In genomic region chr2:144477281-144477942, GRCh38 we compare ENCODE assay signal across 2 cellular contexts.
TF ChIP-seq lines count a peak whose summit lies in the region.

No MANE protein-coding gene starts in this region.

TF ChIP-seq in HepG2, 621 proteins besides CTCF, POLR2A, EP300 and RAD21:
- peak; percentile 54; the same call in 1 of the 2 replicates for TF ChIP-seq ZNF652 (CRISPR knock-in tag; IDR thresholded peaks at IDR 0.05; ENCODE audit: borderline replicate concordance, low read depth)
- TF ChIP-seq RXRA (CRISPR knock-in tag; IDR thresholded peaks at IDR 0.05) = no peak
TF ChIP-seq in HepG2: peak in this region for 1.

TF ChIP-seq in K562, 482 proteins besides CTCF, POLR2A, EP300 and RAD21:
- TF ChIP-seq IFI16 (CRISPR knock-in tag; IDR thresholded peaks at IDR 0.05) (no peak), ZFPM2 (CRISPR knock-in tag; IDR thresholded peaks at IDR 0.05) (no peak), ZBTB12 (CRISPR knock-in tag; IDR thresholded peaks at IDR 0.05) (no peak), CREB3 (tag; conservative IDR thresholded peaks at IDR 0.05; ENCODE audit: low read depth) (no peak), RBBP5 (IDR thresholded peaks at IDR 0.05; ENCODE audit: borderline replicate concordance, insufficient read depth, low read length, poor library complexity, severe bottlenecking) (no peak), CBX1 (IDR thresholded peaks at IDR 0.05; ENCODE audit: low read depth) (no peak)
